1 cellular context compared by ENCODE assay signal in genomic region chr16:74991593-74992403, GRCh38.
TF ChIP-seq lines count a peak whose summit lies in the region.

No MANE protein-coding gene starts in this region.

TF ChIP-seq in HepG2, 621 proteins besides CTCF, POLR2A, EP300 and RAD21 (continued from another document and continues in another):
- peak; percentile 71 for TF ChIP-seq SNAPC4 (CRISPR knock-in tag; IDR thresholded peaks at IDR 0.05)
- no peak for TF ChIP-seq KLF15 (CRISPR knock-in tag; IDR thresholded peaks at IDR 0.05; ENCODE audit: borderline replicate concordance)
- peak; percentile 12; the same call in 1 of the 2 replicates for TF ChIP-seq ZNF547 (CRISPR knock-in tag; IDR thresholded peaks at IDR 0.05)
- no peak for TF ChIP-seq ZNF30 (CRISPR knock-in tag; IDR thresholded peaks at IDR 0.05)
- TF ChIP-seq, protein P1, sequence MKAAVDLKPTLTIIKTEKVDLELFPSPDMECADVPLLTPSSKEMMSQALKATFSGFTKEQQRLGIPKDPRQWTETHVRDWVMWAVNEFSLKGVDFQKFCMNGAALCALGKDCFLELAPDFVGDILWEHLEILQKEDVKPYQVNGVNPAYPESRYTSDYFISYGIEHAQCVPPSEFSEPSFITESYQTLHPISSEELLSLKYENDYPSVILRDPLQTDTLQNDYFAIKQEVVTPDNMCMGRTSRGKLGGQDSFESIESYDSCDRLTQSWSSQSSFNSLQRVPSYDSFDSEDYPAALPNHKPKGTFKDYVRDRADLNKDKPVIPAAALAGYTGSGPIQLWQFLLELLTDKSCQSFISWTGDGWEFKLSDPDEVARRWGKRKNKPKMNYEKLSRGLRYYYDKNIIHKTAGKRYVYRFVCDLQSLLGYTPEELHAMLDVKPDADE (CRISPR knock-in tag; IDR thresholded peaks at IDR 0.05): no peak
- no peak for TF ChIP-seq TOPORS (CRISPR knock-in tag; IDR thresholded peaks at IDR 0.05)
- TF ChIP-seq, protein P2, sequence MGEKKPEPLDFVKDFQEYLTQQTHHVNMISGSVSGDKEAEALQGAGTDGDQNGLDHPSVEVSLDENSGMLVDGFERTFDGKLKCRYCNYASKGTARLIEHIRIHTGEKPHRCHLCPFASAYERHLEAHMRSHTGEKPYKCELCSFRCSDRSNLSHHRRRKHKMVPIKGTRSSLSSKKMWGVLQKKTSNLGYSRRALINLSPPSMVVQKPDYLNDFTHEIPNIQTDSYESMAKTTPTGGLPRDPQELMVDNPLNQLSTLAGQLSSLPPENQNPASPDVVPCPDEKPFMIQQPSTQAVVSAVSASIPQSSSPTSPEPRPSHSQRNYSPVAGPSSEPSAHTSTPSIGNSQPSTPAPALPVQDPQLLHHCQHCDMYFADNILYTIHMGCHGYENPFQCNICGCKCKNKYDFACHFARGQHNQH (CRISPR knock-in tag; IDR thresholded peaks at IDR 0.05): peak; percentile 89
- TF ChIP-seq TCF7 (IDR thresholded peaks at IDR 0.05; ENCODE audit: low read depth): peak; percentile 72
- peak; percentile 16; the same call in 1 of the 2 replicates for TF ChIP-seq ZNF501 (CRISPR knock-in tag; IDR thresholded peaks at IDR 0.05)
- no peak for TF ChIP-seq ARHGAP35 (CRISPR knock-in tag; IDR thresholded peaks at IDR 0.05; ENCODE audit: borderline replicate concordance)
- TF ChIP-seq HOXA9 (CRISPR knock-in tag; IDR thresholded peaks at IDR 0.05; ENCODE audit: borderline replicate concordance): no peak
- 0 out of 2 replicates have a peak, but pooled peaks have one; percentile 18 for TF ChIP-seq RFX3 (CRISPR knock-in tag; IDR thresholded peaks at IDR 0.05)
- no peak; the same call in 1 of the 2 replicates for TF ChIP-seq ZNF431 (CRISPR knock-in tag; IDR thresholded peaks at IDR 0.05; ENCODE audit: borderline replicate concordance, low read depth)
- peak; percentile 13; the same call in 1 of the 2 replicates for TF ChIP-seq ZMYM4 (CRISPR knock-in tag; IDR thresholded peaks at IDR 0.05)
- no peak for TF ChIP-seq ZNF446 (CRISPR knock-in tag; IDR thresholded peaks at IDR 0.05)
- TF ChIP-seq MED8 (CRISPR knock-in tag; IDR thresholded peaks at IDR 0.05; ENCODE audit: insufficient replicate concordance): peak; percentile 52
- TF ChIP-seq MTA1 (CRISPR knock-in tag; IDR thresholded peaks at IDR 0.05; ENCODE audit: borderline replicate concordance): no peak
- TF ChIP-seq TBX2 (CRISPR knock-in tag; IDR thresholded peaks at IDR 0.05; ENCODE audit: borderline replicate concordance): peak; percentile 97
- TF ChIP-seq, protein P3, sequence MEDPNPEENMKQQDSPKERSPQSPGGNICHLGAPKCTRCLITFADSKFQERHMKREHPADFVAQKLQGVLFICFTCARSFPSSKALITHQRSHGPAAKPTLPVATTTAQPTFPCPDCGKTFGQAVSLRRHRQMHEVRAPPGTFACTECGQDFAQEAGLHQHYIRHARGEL (CRISPR knock-in tag; IDR thresholded peaks at IDR 0.05): no peak
- peak; percentile 20; the same call in 1 of the 2 replicates for TF ChIP-seq ZNF281 (CRISPR knock-in tag; IDR thresholded peaks at IDR 0.05; ENCODE audit: borderline replicate concordance)
- TF ChIP-seq RFXANK (CRISPR knock-in tag; IDR thresholded peaks at IDR 0.05): no peak; the same call in 1 of the 2 replicates
- TF ChIP-seq, protein P4, sequence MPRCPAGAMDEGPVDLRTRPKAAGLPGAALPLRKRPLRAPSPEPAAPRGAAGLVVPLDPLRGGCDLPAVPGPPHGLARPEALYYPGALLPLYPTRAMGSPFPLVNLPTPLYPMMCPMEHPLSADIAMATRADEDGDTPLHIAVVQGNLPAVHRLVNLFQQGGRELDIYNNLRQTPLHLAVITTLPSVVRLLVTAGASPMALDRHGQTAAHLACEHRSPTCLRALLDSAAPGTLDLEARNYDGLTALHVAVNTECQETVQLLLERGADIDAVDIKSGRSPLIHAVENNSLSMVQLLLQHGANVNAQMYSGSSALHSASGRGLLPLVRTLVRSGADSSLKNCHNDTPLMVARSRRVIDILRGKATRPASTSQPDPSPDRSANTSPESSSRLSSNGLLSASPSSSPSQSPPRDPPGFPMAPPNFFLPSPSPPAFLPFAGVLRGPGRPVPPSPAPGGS (CRISPR knock-in tag; IDR thresholded peaks at IDR 0.05): peak; percentile 81; the same call in 1 of the 2 replicates
- no peak for TF ChIP-seq TRIM24 (CRISPR knock-in tag; IDR thresholded peaks at IDR 0.05)
- peak; percentile 72; the same call in 1 of the 2 replicates for TF ChIP-seq FOXK2 (IDR thresholded peaks at IDR 0.05)
- TF ChIP-seq, protein P5, sequence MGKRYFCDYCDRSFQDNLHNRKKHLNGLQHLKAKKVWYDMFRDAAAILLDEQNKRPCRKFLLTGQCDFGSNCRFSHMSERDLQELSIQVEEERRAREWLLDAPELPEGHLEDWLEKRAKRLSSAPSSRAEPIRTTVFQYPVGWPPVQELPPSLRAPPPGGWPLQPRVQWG (CRISPR knock-in tag; IDR thresholded peaks at IDR 0.05; ENCODE audit: borderline replicate concordance, low read depth): no peak
- TF ChIP-seq ZFP91 (CRISPR knock-in tag; IDR thresholded peaks at IDR 0.05; ENCODE audit: borderline replicate concordance): peak; percentile 82; the same call in 1 of the 2 replicates
- no peak for TF ChIP-seq ZNF34 (CRISPR knock-in tag; IDR thresholded peaks at IDR 0.05; ENCODE audit: borderline replicate concordance)
- TF ChIP-seq TSC22D2 (CRISPR knock-in tag; IDR thresholded peaks at IDR 0.05; ENCODE audit: borderline replicate concordance): 0 out of 2 replicates have a peak, but pooled peaks have one; percentile 71
- TF ChIP-seq ZBTB21 (CRISPR knock-in tag; IDR thresholded peaks at IDR 0.05): no peak
- TF ChIP-seq, protein P6, sequence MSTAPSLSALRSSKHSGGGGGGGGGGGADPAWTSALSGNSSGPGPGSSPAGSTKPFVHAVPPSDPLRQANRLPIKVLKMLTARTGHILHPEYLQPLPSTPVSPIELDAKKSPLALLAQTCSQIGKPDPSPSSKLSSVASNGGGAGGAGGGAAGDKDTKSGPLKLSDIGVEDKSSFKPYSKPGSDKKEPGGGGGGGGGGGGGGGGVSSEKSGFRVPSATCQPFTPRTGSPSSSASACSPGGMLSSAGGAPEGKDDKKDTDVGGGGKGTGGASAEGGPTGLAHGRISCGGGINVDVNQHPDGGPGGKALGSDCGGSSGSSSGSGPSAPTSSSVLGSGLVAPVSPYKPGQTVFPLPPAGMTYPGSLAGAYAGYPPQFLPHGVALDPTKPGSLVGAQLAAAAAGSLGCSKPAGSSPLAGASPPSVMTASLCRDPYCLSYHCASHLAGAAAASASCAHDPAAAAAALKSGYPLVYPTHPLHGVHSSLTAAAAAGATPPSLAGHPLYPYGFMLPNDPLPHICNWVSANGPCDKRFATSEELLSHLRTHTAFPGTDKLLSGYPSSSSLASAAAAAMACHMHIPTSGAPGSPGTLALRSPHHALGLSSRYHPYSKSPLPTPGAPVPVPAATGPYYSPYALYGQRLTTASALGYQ (CRISPR knock-in tag; IDR thresholded peaks at IDR 0.05): peak; percentile 88
- no peak for TF ChIP-seq EHMT2 (IDR thresholded peaks at IDR 0.05; ENCODE audit: borderline replicate concordance, low read depth, low read length)
- TF ChIP-seq ZNF780A (CRISPR knock-in tag; IDR thresholded peaks at IDR 0.05): no peak
- no peak for TF ChIP-seq ZBTB46 (CRISPR knock-in tag; IDR thresholded peaks at IDR 0.05; ENCODE audit: borderline replicate concordance)
- no peak; the same call in 1 of the 2 replicates for TF ChIP-seq ZNF256 (CRISPR knock-in tag; conservative IDR thresholded peaks at IDR 0.05)
- 0 out of 2 replicates have a peak, but pooled peaks have one; percentile 60 for TF ChIP-seq MBD4 (IDR thresholded peaks at IDR 0.05; ENCODE audit: borderline replicate concordance, low read length)
- TF ChIP-seq ZNF770 (CRISPR knock-in tag; IDR thresholded peaks at IDR 0.05): no peak
- peak; percentile 69 for TF ChIP-seq BRD4 (CRISPR knock-in tag; IDR thresholded peaks at IDR 0.05)
- no peak for TF ChIP-seq ZNF841 (CRISPR knock-in tag; IDR thresholded peaks at IDR 0.05; ENCODE audit: borderline replicate concordance)
- TF ChIP-seq, protein P7, sequence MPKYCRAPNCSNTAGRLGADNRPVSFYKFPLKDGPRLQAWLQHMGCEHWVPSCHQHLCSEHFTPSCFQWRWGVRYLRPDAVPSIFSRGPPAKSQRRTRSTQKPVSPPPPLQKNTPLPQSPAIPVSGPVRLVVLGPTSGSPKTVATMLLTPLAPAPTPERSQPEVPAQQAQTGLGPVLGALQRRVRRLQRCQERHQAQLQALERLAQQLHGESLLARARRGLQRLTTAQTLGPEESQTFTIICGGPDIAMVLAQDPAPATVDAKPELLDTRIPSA (CRISPR knock-in tag; IDR thresholded peaks at IDR 0.05; ENCODE audit: borderline replicate concordance): no peak
